1 cellular context compared by ENCODE assay signal in the genomic region with DNA sequence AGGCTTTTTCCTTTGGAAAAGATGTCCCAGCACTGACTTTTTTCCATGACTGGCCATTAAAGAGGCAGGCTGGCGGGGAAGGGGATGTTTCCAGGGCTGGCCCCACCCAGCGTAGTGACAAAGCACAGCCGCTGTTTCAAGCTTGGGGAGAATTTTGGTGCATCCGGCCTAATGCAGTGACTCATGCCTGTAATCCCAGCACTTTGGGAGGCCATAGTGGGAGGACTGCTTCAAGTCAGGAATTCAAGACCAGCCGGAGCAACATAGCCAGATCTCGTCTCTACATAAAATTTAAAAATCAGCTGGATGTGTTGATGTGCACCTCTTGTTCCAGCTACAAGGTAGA.
A peak's percentile ranks its signal among the peaks of the same experiment; 100 is the strongest.
TF ChIP-seq lines count a peak whose summit lies in the region.

No MANE protein-coding gene starts in this region.

TF ChIP-seq in HepG2, 621 proteins besides CTCF, POLR2A, EP300 and RAD21 (continued from another document):
- no peak for TF ChIP-seq TEAD3 (CRISPR knock-in tag; optimal IDR thresholded peaks at IDR 0.05; ENCODE audit: borderline replicate concordance)
- TF ChIP-seq FOSL2 (CRISPR knock-in tag; IDR thresholded peaks at IDR 0.05) = peak; percentile 56; the same call in 1 of the 2 replicates
- TF ChIP-seq, protein P1, sequence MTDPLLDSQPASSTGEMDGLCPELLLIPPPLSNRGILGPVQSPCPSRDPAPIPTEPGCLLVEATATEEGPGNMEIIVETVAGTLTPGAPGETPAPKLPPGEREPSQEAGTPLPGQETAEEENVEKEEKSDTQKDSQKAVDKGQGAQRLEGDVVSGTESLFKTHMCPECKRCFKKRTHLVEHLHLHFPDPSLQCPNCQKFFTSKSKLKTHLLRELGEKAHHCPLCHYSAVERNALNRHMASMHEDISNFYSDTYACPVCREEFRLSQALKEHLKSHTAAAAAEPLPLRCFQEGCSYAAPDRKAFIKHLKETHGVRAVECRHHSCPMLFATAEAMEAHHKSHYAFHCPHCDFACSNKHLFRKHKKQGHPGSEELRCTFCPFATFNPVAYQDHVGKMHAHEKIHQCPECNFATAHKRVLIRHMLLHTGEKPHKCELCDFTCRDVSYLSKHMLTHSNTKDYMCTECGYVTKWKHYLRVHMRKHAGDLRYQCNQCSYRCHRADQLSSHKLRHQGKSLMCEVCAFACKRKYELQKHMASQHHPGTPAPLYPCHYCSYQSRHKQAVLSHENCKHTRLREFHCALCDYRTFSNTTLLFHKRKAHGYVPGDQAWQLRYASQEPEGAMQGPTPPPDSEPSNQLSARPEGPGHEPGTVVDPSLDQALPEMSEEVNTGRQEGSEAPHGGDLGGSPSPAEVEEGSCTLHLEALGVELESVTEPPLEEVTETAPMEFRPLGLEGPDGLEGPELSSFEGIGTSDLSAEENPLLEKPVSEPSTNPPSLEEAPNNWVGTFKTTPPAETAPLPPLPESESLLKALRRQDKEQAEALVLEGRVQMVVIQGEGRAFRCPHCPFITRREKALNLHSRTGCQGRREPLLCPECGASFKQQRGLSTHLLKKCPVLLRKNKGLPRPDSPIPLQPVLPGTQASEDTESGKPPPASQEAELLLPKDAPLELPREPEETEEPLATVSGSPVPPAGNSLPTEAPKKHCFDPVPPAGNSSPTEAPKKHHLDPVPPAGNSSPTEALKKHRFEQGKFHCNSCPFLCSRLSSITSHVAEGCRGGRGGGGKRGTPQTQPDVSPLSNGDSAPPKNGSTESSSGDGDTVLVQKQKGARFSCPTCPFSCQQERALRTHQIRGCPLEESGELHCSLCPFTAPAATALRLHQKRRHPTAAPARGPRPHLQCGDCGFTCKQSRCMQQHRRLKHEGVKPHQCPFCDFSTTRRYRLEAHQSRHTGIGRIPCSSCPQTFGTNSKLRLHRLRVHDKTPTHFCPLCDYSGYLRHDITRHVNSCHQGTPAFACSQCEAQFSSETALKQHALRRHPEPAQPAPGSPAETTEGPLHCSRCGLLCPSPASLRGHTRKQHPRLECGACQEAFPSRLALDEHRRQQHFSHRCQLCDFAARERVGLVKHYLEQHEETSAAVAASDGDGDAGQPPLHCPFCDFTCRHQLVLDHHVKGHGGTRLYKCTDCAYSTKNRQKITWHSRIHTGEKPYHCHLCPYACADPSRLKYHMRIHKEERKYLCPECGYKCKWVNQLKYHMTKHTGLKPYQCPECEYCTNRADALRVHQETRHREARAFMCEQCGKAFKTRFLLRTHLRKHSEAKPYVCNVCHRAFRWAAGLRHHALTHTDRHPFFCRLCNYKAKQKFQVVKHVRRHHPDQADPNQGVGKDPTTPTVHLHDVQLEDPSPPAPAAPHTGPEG (CRISPR knock-in tag; IDR thresholded peaks at IDR 0.05) = no peak
